In the genomic region with DNA sequence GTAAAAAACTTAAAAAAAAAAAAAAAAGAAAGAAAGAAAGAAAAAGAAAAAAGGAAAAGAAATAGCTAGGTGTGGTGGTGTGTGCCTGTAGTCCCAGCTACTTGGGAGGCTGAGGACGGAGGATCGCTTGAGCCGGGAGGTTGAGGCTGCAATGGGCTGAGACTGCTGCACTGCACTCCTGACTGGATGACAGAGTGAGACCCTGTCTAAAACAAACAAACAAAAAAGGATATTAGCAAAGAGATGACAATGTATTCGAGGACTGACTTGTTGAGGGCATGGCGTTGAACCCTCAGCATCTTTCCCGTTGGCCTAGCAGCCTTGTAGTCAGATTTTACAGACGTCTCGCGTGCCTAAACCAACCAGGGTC, we compare ENCODE assay signal across 1 cellular context.
TF ChIP-seq lines count a peak whose summit lies in the region.

No MANE protein-coding gene starts in this region.

TF ChIP-seq in IMR-90, 13 proteins besides CTCF, POLR2A, EP300 and RAD21 (continued from another document):
- no peak for TF ChIP-seq MXI1 (IDR thresholded peaks at IDR 0.05; ENCODE audit: borderline replicate concordance, low read depth, low read length)
- TF ChIP-seq, protein P1, sequence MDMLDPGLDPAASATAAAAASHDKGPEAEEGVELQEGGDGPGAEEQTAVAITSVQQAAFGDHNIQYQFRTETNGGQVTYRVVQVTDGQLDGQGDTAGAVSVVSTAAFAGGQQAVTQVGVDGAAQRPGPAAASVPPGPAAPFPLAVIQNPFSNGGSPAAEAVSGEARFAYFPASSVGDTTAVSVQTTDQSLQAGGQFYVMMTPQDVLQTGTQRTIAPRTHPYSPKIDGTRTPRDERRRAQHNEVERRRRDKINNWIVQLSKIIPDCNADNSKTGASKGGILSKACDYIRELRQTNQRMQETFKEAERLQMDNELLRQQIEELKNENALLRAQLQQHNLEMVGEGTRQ (IDR thresholded peaks at IDR 0.05; ENCODE audit: low read depth, low read length): no peak
- TF ChIP-seq SMC3 (IDR thresholded peaks at IDR 0.05; ENCODE audit: low read depth, low read length): no peak
